Comparison of ENCODE assay signal across 34 cellular contexts in the genomic region with DNA sequence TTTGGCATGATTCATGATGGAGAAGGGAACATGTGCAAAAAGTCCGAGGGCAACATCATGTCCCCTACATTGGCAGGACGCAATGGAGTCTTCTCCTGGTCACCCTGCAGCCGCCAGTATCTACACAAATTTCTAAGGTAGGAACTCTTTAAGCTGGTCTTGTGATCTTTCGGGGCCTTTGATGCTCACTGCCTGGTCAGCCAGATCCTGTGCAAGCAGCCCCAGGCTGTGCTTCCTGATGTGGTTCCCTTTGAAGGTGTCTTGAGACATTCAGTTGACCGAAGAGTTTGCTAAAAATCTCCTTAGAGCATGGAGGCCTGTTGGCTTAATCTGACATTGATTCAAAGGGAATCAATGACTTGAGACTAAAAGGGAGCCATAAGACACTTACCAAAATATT.
"Had no signal": no experiment of that assay in that cellular context is flagged by ENCODE, and none has a peak within 500 bp of the region (broad histone marks: within the 10 kb centered on the region; RNA-seq: fewer than 3 reads in every experiment).

No MANE protein-coding gene starts in this region.

- H3K36me3 ChIP-seq: MG63 had no signal

- DNase-seq: Karpas-422, Kasumi-1, MG63, MM.1S, MV-4-11, NCI-H1048, NCI-H1092, NCI-H1092 treated with DMSO at 0.1 percent for 48 hours, NCI-H1105, NCI-H1105 treated with DMSO at 0.1 percent for 48 hours, NCI-H1417, NCI-H1417 treated with DMSO at 0.1 percent for 48 hours, NCI-H1436, NCI-H1436 treated with DMSO at 0.1 percent for 48 hours, NCI-H146, NCI-H1694, NCI-H1694 treated with DMSO at 0.1 percent for 48 hours, NCI-H187, NCI-H187 treated with DMSO at 0.1 percent for 48 hours, NCI-H1930, NCI-H2029, NCI-H2029 treated with DMSO at 0.1 percent for 48 hours, NCI-H2081, NCI-H2081 treated with DMSO at 0.1 percent for 48 hours, NCI-H2107, NCI-H2171, NCI-H2171 treated with DMSO at 0.1 percent for 48 hours, NCI-H2227 treated with DMSO at 0.1 percent for 48 hours, NCI-H226, NCI-H446, NCI-H446 treated with DMSO at 0.1 percent for 48 hours, NCI-H510A, NCI-H510A treated with DMSO at 0.1 percent for 48 hours, NCI-H524 had no signal

- H3K4me3 ChIP-seq: MG63 had no signal

- H3K9me3 ChIP-seq: MG63 had no signal
